22 cellular contexts compared by ENCODE assay signal in genomic region chr11:44752727-44753126, GRCh38. TPM values are rescaled to one million over a fixed set of nuclear protein-coding genes. Genes with fewer than 3 reads are reported as not detected.
DNase-seq lines count a peak whose midpoint lies in the region; ATAC-seq and TF ChIP-seq lines count a peak whose summit lies in the region.
"Had no signal": no experiment of that assay in that cellular context is flagged by ENCODE, and none has a peak within 500 bp of the region (broad histone marks: within the 10 kb centered on the region; RNA-seq: fewer than 3 reads in every experiment).

No MANE protein-coding gene starts in this region.

- H3K27ac Mint-ChIP-seq in endodermal cell (no peak overlapping the region), Calu3 (ENCODE audit: unreplicated experiment) (no peak overlapping the region)
- H3K27ac Mint-ChIP-seq in activated naive CD4-positive, alpha-beta T cell treated with anti-CD3 and anti-CD28 coated beads, Interleukin-2, amount 50 U/mL, for 72 hours: no peak overlapping the region

- ATAC-seq in activated naive CD4-positive, alpha-beta T cell treated with anti-CD3 and anti-CD28 coated beads, Interleukin-2, amount 50 U/mL, for 72 hours: no peak
- ATAC-seq: Right ventricle myocardium inferior had no signal

- TF ChIP-seq CTCF in endodermal cell (conservative IDR thresholded peaks at IDR 0.05) (no peak), uterus (IDR thresholded peaks at IDR 0.05) (no peak), Calu3 (IDR thresholded peaks at IDR 0.05; ENCODE audit: unreplicated experiment) (no peak)

- H3K27ac ChIP-seq in endodermal cell (ENCODE audit: low read depth, low read length): no peak overlapping the region
- peak overlapping the region; percentile 15 for H3K27ac ChIP-seq in rectal smooth muscle tissue (ENCODE audit: low read depth, low read length)
- peak overlapping the region; percentile 53 to 83 for H3K27ac ChIP-seq in uterus
- H3K27ac ChIP-seq: GM23248, PC-9, SJCRH30 had no signal

- H3K4me1 ChIP-seq in endodermal cell (ENCODE audit: control insufficient read depth, insufficient read depth, low read length): no peaks in the 10 kb centered on the region
- H3K4me1 ChIP-seq in rectal smooth muscle tissue (ENCODE audit: control insufficient read depth, insufficient read depth, low read length): peaks cover 52% of the 10 kb centered on the region
- peaks cover 8 to 9% of the 10 kb centered on the region in 2 donors for H3K4me1 ChIP-seq in uterus
- H3K4me1 ChIP-seq: SJCRH30 had no signal

- BruUV-seq in Calu3 (replicated peaks; lab: Mats Ljungman, UMichigan): no TSS peak

- intact Hi-C loops in uterus (cut with DNase I; ENCODE audit: low total_unique reads): no loop called here
- intact Hi-C loops in Calu3 (cut with micrococcal nuclease; ENCODE audit: unreplicated experiment): no loop called here

- H3K9me3 Mint-ChIP-seq in endodermal cell (peaks cover 4% of the 10 kb centered on the region), Calu3 (ENCODE audit: low read depth, unreplicated experiment) (no peaks in the 10 kb centered on the region)
- H3K9me3 Mint-ChIP-seq in activated naive CD4-positive, alpha-beta T cell treated with anti-CD3 and anti-CD28 coated beads, Interleukin-2, amount 50 U/mL, for 72 hours: peaks cover 0 to 5% of the 10 kb centered on the region in 2 donors

- DNase-seq in endodermal cell (peak; percentile 3), fibroblast of the conjunctiva (ENCODE audit: low read depth) (peak; percentile 24), uterus (no peak), NCI-H226 (no peak), hypothalamus (lab: John Stamatoyannopoulos, UW) (no peak), Calu3 (no peak)
- no peak for DNase-seq in activated naive CD4-positive, alpha-beta T cell treated with anti-CD3 and anti-CD28 coated beads, Interleukin-2, amount 50 U/mL, for 72 hours (ENCODE audit: low spot score in 2 of 2)
- DNase-seq: BE2C, GM23248, H9, KG1, MG63, NCI-H1105 treated with DMSO at 0.1 percent for 48 hours, NCI-H146, NCI-H1930, NCI-H2107, NCI-H446, NCI-H526, PC-9, SJCRH30 had no signal

- H3K27me3 ChIP-seq in endodermal cell (ENCODE audit: control insufficient read depth, insufficient read depth, low read length, poor library complexity, severe bottlenecking) (no peaks in the 10 kb centered on the region), rectal smooth muscle tissue (ENCODE audit: control insufficient read depth, insufficient read depth, low read length) (no peaks in the 10 kb centered on the region), uterus (no peaks in the 10 kb centered on the region)
- H3K27me3 ChIP-seq: BE2C, MG63, SJCRH30 had no signal

- H3K4me3 Mint-ChIP-seq in endodermal cell: no peak overlapping the region
- no peak overlapping the region for H3K4me3 Mint-ChIP-seq in Calu3 (ENCODE audit: low read depth, unreplicated experiment)

- peaks cover 10% of the 10 kb centered on the region for H3K9me3 ChIP-seq in endodermal cell (ENCODE audit: control insufficient read depth, low read length)
- no peaks in the 10 kb centered on the region for H3K9me3 ChIP-seq in uterus
- H3K9me3 ChIP-seq: BE2C had no signal

- TF ChIP-seq POLR2A in uterus (IDR thresholded peaks at IDR 0.05): no peak

- CTCF ChIA-PET in Calu3 (lab: Charles Lee): no interaction called here

- H3K36me3 Mint-ChIP-seq in endodermal cell (ENCODE audit: low read depth) (peaks cover under 1% of the 10 kb centered on the region), Calu3 (ENCODE audit: insufficient read depth, unreplicated experiment) (no peaks in the 10 kb centered on the region)
- H3K36me3 Mint-ChIP-seq in activated naive CD4-positive, alpha-beta T cell treated with anti-CD3 and anti-CD28 coated beads, Interleukin-2, amount 50 U/mL, for 72 hours: no peaks in the 10 kb centered on the region

- no peak overlapping the region for H3K9ac ChIP-seq in endodermal cell (ENCODE audit: extremely low read depth, low read length, poor library complexity, severe bottlenecking)
- no peak overlapping the region for H3K9ac ChIP-seq in rectal smooth muscle tissue (ENCODE audit: low read length)
- H3K9ac ChIP-seq: GM23248 had no signal

- H3K4me1 Mint-ChIP-seq in endodermal cell (peaks cover 22% of the 10 kb centered on the region), Calu3 (ENCODE audit: low read depth, unreplicated experiment) (no peaks in the 10 kb centered on the region)

- no peak overlapping the region for H3K4me3 ChIP-seq in endodermal cell (ENCODE audit: low read length)
- no peak overlapping the region for H3K4me3 ChIP-seq in rectal smooth muscle tissue (ENCODE audit: low read length)
- H3K4me3 ChIP-seq in uterus: no peak overlapping the region
- H3K4me3 ChIP-seq: GM23248, MG63, PC-9, SJCRH30 had no signal

- WGBS in endodermal cell (ENCODE audit: insufficient coverage in 1 of 2, insufficient read length in 1 of 2), 2 experiments: 85 to 96% methylated on average over 2 of the region's 2 CpGs

- H3K27me3 Mint-ChIP-seq in endodermal cell (ENCODE audit: insufficient read depth): peaks cover 66% of the 10 kb centered on the region
- H3K27me3 Mint-ChIP-seq in Calu3 (ENCODE audit: unreplicated experiment): peaks cover 62% of the 10 kb centered on the region

- no peaks in the 10 kb centered on the region for H3K36me3 ChIP-seq in endodermal cell (ENCODE audit: control insufficient read depth, insufficient read depth, low read length)
- H3K36me3 ChIP-seq in rectal smooth muscle tissue (ENCODE audit: control insufficient read depth, insufficient read depth, low read length): no peaks in the 10 kb centered on the region
- no peaks in the 10 kb centered on the region for H3K36me3 ChIP-seq in uterus
- H3K36me3 ChIP-seq: BE2C, MG63 had no signal

RNA-seq across cellular contexts. Expression of gene TSPAN18, which starts 26.0 kb away (rescaled TPM):
- total RNA-seq in endodermal cell (10 to 100 TPM; 28.0 to 28.7 TPM), uterus (100 to 1,000 TPM in 1 of 4 donors, 10 to 100 TPM in 1, 1 to 10 TPM in 2; 1.2 to 117 (median 20.1) TPM), Calu3 (2022) (0.51 TPM in 1 of 2 replicates, not detected in the other)
- 96.1 TPM for polyA plus RNA-seq in endodermal cell (2013, experiment 1 of 2)
- polyA plus RNA-seq in endodermal cell (2013, experiment 2 of 2): 74.6 TPM
- total RNA-seq in activated naive CD4-positive, alpha-beta T cell treated with anti-CD3 and anti-CD28 coated beads, Interleukin-2, amount 50 U/mL, for 72 hours: 1 to 10 TPM; 2.3 to 3.6 TPM
- total RNA-seq: PC-9 had no signal

Comparison
In these comparisons a context has a peak if more than half of its experiments do, and no peak if none do; other contexts are left out.
1. DNase-seq: peak in endodermal cell (single experiment) and fibroblast of the conjunctiva (single experiment); none in uterus (0 of 2), NCI-H226 (single experiment), activated naive CD4-positive, alpha-beta T cell treated with anti-CD3 and anti-CD28 coated beads, Interleukin-2, amount 50 U/mL, for 72 hours (0 of 2), hypothalamus (0 of 51) and Calu3 (single experiment).